Comparison of ENCODE assay signal across 8 cellular contexts in the genomic region with DNA sequence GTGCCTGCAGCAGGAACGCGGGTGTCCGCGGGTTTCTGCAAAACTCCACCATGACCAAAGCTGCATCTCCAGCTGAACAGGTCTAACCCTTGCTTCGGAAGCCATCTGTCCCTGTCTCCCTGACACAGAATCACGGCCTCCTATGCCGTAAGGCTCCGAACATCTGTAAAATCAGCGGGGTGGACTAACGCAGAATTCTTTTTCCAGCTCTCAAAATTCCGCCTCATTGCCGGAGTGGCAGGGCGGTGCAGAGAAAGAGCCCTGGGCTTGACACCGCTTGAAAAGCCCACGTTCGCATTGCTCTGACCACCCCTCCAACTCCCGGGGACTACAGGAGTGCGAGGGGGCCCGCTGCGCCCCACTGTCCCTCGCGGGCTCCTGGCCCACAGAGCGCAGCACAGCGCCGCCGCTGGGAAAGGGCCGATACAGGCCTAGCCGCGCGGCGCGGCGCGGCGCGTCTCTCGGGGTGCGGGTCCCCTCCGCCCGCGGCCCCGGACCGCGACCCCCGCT. TPM values are rescaled to one million over a fixed set of nuclear protein-coding genes. Genes with fewer than 3 reads are reported as not detected.
DNase-seq lines count a peak whose midpoint lies in the region; ATAC-seq, FAIRE-seq and TF ChIP-seq lines count a peak whose summit lies in the region.

No MANE protein-coding gene starts in this region.

- H3K27me3 ChIP-seq in astrocyte (ENCODE audit: insufficient read depth, low read length), result no peaks in the 10 kb centered on the region
- no peaks in the 10 kb centered on the region for H3K27me3 ChIP-seq in skeletal muscle satellite cell (ENCODE audit: control insufficient read depth, insufficient read depth, low read length)

- peaks cover 31% of the 10 kb centered on the region for H3K4me1 ChIP-seq in astrocyte (ENCODE audit: insufficient read depth, low read length)
- H3K4me1 ChIP-seq in skeletal muscle satellite cell (ENCODE audit: control insufficient read depth, insufficient read depth, low read length), result peaks cover 35% of the 10 kb centered on the region

- no peaks in the 10 kb centered on the region for H3K27me3 Mint-ChIP-seq in astrocyte (ENCODE audit: low read depth, unreplicated experiment)

- no peak for DNase-seq in AG09309 (ENCODE audit: low read depth)
- DNase-seq in GM12865 (ENCODE audit: low read depth), result no peak
- DNase-seq in NB4 (ENCODE audit: low read depth), result no peak
- no peak for DNase-seq in astrocyte (ENCODE audit: low read depth)
- no peak for DNase-seq in foreskin melanocyte

- H3K27ac ChIP-seq in astrocyte (ENCODE audit: low read depth, low read length), result peak overlapping the region; percentile 97

- peak; percentile 38 for ATAC-seq in HG02623 (IDR thresholded peaks at IDR 0.05; ENCODE audit: unreplicated experiment)

- H3K79me2 ChIP-seq in astrocyte (ENCODE audit: insufficient read depth, low read length), result peaks cover 45% of the 10 kb centered on the region

- no peaks in the 10 kb centered on the region for H3K36me3 Mint-ChIP-seq in astrocyte (ENCODE audit: low read depth, unreplicated experiment)

- H3K9me3 Mint-ChIP-seq in astrocyte (ENCODE audit: unreplicated experiment), result no peaks in the 10 kb centered on the region

- H3K27ac Mint-ChIP-seq in astrocyte (ENCODE audit: unreplicated experiment), result peak overlapping the region; percentile 10

- no peak for TF ChIP-seq POLR2A in NB4 (IDR thresholded peaks at IDR 0.05; ENCODE audit: extremely low read depth, insufficient read length)

- peaks cover 43% of the 10 kb centered on the region for H3K4me1 Mint-ChIP-seq in astrocyte (ENCODE audit: low read depth, unreplicated experiment)

- TF ChIP-seq CTCF in AG09309 (IDR thresholded peaks at IDR 0.05; ENCODE audit: control insufficient read depth, insufficient read depth, low read depth, low read length, missing control alignments) (peak; percentile 55), GM12865 (IDR thresholded peaks at IDR 0.05; ENCODE audit: insufficient read depth, low read depth, low read length, missing control alignments) (peak; percentile 61), NB4 (IDR thresholded peaks at IDR 0.05; ENCODE audit: low read depth, low read length) (peak; percentile 38), astrocyte (IDR thresholded peaks at IDR 0.05; ENCODE audit: insufficient read depth, low read depth, low read length) (peak; percentile 12)

- H2AFZ ChIP-seq in astrocyte (ENCODE audit: low read depth, low read length), result no peak overlapping the region

- H3K36me3 ChIP-seq in astrocyte (ENCODE audit: insufficient read depth, low read length), result no peaks in the 10 kb centered on the region
- H3K36me3 ChIP-seq in skeletal muscle satellite cell (ENCODE audit: insufficient read depth, low read length), result peaks cover 5% of the 10 kb centered on the region

- H3K9me3 ChIP-seq in astrocyte (ENCODE audit: insufficient read depth, low read depth, low read length), result no peaks in the 10 kb centered on the region
- no peaks in the 10 kb centered on the region for H3K9me3 ChIP-seq in skeletal muscle satellite cell (replicated peaks; ENCODE audit: low read length)

- H3K9ac ChIP-seq in astrocyte (ENCODE audit: low read length) (peak overlapping the region; percentile 88), skeletal muscle satellite cell (ENCODE audit: low read depth, low read length) (peak overlapping the region; percentile 95)

- H3K4me3 Mint-ChIP-seq in astrocyte (ENCODE audit: unreplicated experiment), result peak overlapping the region; percentile 96

- H3K4me3 ChIP-seq in AG09309 (ENCODE audit: control insufficient read depth, low read depth, low read length) (peak overlapping the region; percentile 95), GM12865 (ENCODE audit: low read depth, low read length) (peak overlapping the region; percentile 100), NB4 (ENCODE audit: low read depth, low read length) (peak overlapping the region; percentile 84), astrocyte (ENCODE audit: insufficient read depth, low read depth, low read length) (peak overlapping the region; percentile 100), iPS-11a (ENCODE audit: low read depth, low read length) (peak overlapping the region; percentile 73), skeletal muscle satellite cell (ENCODE audit: low read length) (peak overlapping the region; percentile 92)

- peaks cover 2% of the 10 kb centered on the region for H4K20me1 ChIP-seq in astrocyte (ENCODE audit: insufficient read depth, low read length)

- FAIRE-seq in astrocyte (lab: Jason Lieb, UNC), result no peak

- H3K4me2 ChIP-seq in astrocyte (ENCODE audit: low read length) (peak overlapping the region; percentile 99), skeletal muscle satellite cell (ENCODE audit: low read length) (peak overlapping the region; percentile 80)

RNA-seq across cellular contexts. Expression of a gene that starts 0.4 kb away (rescaled TPM):
- 17.7 and 24.8 TPM in 2 replicates for total RNA-seq in astrocyte
- total RNA-seq in skeletal muscle satellite cell (2012; rRNA removed), result 19.0 and 21.5 TPM in 2 replicates
